ENCODE assay signal across 9 cellular contexts in genomic region chr16:88651989-88652762, GRCh38. TPM values are rescaled to one million over a fixed set of nuclear protein-coding genes. Genes with fewer than 3 reads are reported as not detected.
DNase-seq lines count a peak whose midpoint lies in the region; ATAC-seq and TF ChIP-seq lines count a peak whose summit lies in the region.
"Had no signal": no experiment of that assay in that cellular context is flagged by ENCODE, and none has a peak within 500 bp of the region (broad histone marks: within the 10 kb centered on the region; RNA-seq: fewer than 3 reads in every experiment).

No MANE protein-coding gene starts in this region.

- H3K4me3 ChIP-seq in neutrophil (ENCODE audit: low read depth in 1 of 2, low read length in 1 of 2) = peak overlapping the region in 1 of 2 experiments; percentile 78

- intact Hi-C loops in Calu3 (cut with micrococcal nuclease; ENCODE audit: unreplicated experiment) = no loop called here

- H3K27ac ChIP-seq in neutrophil = peak overlapping the region; percentile 95

- peak overlapping the region; percentile 91 for H3K4me3 Mint-ChIP-seq in Calu3 (ENCODE audit: low read depth, unreplicated experiment)
- peak overlapping the region; percentile 68 to 97 (median 96) for H3K4me3 Mint-ChIP-seq in IgD-negative memory B cell
- H3K4me3 Mint-ChIP-seq in central memory CD8-positive, alpha-beta T cell = peak overlapping the region; percentile 87

- TF ChIP-seq CTCF in Calu3 (IDR thresholded peaks at IDR 0.05; ENCODE audit: unreplicated experiment) = no peak
- no peak for TF ChIP-seq CTCF in neutrophil (IDR thresholded peaks at IDR 0.05)

- H3K27me3 Mint-ChIP-seq in Calu3 (ENCODE audit: unreplicated experiment) (no peaks in the 10 kb centered on the region), IgD-negative memory B cell (no peaks in the 10 kb centered on the region)
- H3K27me3 Mint-ChIP-seq in central memory CD8-positive, alpha-beta T cell = no peaks in the 10 kb centered on the region

- peaks cover 98% of the 10 kb centered on the region for H3K36me3 Mint-ChIP-seq in Calu3 (ENCODE audit: insufficient read depth, unreplicated experiment)
- H3K36me3 Mint-ChIP-seq in IgD-negative memory B cell = peaks cover 2% of the 10 kb centered on the region
- peaks cover 21% of the 10 kb centered on the region for H3K36me3 Mint-ChIP-seq in central memory CD8-positive, alpha-beta T cell (ENCODE audit: insufficient read depth)

- H3K9me3 Mint-ChIP-seq in Calu3 (ENCODE audit: low read depth, unreplicated experiment) (no peaks in the 10 kb centered on the region), IgD-negative memory B cell (no peaks in the 10 kb centered on the region)
- H3K9me3 Mint-ChIP-seq in central memory CD8-positive, alpha-beta T cell = no peaks in the 10 kb centered on the region

- CTCF ChIA-PET in Calu3 (lab: Charles Lee) = interaction anchor here (0.6 kb wide), 1 partner anchor 67 kb away, joined by 3 read pairs; no protein-coding TSS in a partner anchor

- peaks cover 38 to 42% of the 10 kb centered on the region in 2 experiments for H3K4me1 ChIP-seq in neutrophil (ENCODE audit: control insufficient read depth in 1 of 2, insufficient read depth in 1 of 2, low read depth in 1 of 2, low read length in 1 of 2)

- DNase-seq in Calu3 = no peak
- no peak for DNase-seq in central memory CD8-positive, alpha-beta T cell (ENCODE audit: low spot score in 2 of 2)
- DNase-seq in amygdala (lab: John Stamatoyannopoulos, UW) = no peak
- no peak for DNase-seq in HPDE6-E6E7 (ENCODE audit: extremely low spot score)
- DNase-seq in DMS 273 treated with DMSO at 0.1 percent for 48 hours (lab: John Stamatoyannopoulos, UW) = no peak

- H3K4me1 Mint-ChIP-seq in Calu3 (ENCODE audit: low read depth, unreplicated experiment) = peaks cover 25% of the 10 kb centered on the region
- H3K4me1 Mint-ChIP-seq in IgD-negative memory B cell = peaks cover 7 to 15% (median 13%) of the 10 kb centered on the region in 3 donors
- H3K4me1 Mint-ChIP-seq in central memory CD8-positive, alpha-beta T cell = peaks cover 14% of the 10 kb centered on the region

- no TSS peak for BruUV-seq in Calu3 (replicated peaks; lab: Mats Ljungman, UMichigan)

- ATAC-seq in central memory CD8-positive, alpha-beta T cell (replicated peaks; ENCODE audit: extremely low read depth, poor library complexity, severe bottlenecking) = no peak
- ATAC-seq in HG03135 (IDR thresholded peaks at IDR 0.05; ENCODE audit: unreplicated experiment) = no peak

- H3K9me3 ChIP-seq in neutrophil = no peaks in the 10 kb centered on the region

- H3K27ac Mint-ChIP-seq in Calu3 (ENCODE audit: unreplicated experiment) = no peak overlapping the region
- peak overlapping the region; percentile 98 to 99 (median 99) for H3K27ac Mint-ChIP-seq in IgD-negative memory B cell
- H3K27ac Mint-ChIP-seq in central memory CD8-positive, alpha-beta T cell (ENCODE audit: low read depth) = peak overlapping the region; percentile 92

- H3K36me3 ChIP-seq in neutrophil = peaks cover 19% of the 10 kb centered on the region

- no peaks in the 10 kb centered on the region for H3K27me3 ChIP-seq in neutrophil

RNA-seq across cellular contexts. Expression of gene CYBA, which starts 1.3 kb away (rescaled TPM):
- total RNA-seq in Calu3 (2022) = 867 and 881 TPM in 2 replicates
- polyA plus RNA-seq in IgD-negative memory B cell = 1,890 TPM

RNA-seq across cellular contexts. Expression of gene MVD, which starts 10.7 kb away (rescaled TPM):
- 139 and 152 TPM in 2 replicates for total RNA-seq in Calu3 (2022)
- 26.0 TPM for polyA plus RNA-seq in IgD-negative memory B cell

RNA-seq across cellular contexts. Expression of gene IL17C, which starts 13.8 kb away (rescaled TPM):
- total RNA-seq in Calu3 (2022) = not detected in 2 replicates
- not detected for polyA plus RNA-seq in IgD-negative memory B cell
- total RNA-seq: mucosa of gallbladder had no signal

RNA-seq across cellular contexts. Expression of gene SNAI3, which starts 34.1 kb away (rescaled TPM):
- 0.34 and 0.54 TPM in 2 replicates for total RNA-seq in Calu3 (2022)
- polyA plus RNA-seq in IgD-negative memory B cell = 12.3 TPM

RNA-seq across cellular contexts. Expression of gene RNF166, which starts 54.0 kb away (rescaled TPM):
- 33.3 and 34.3 TPM in 2 replicates for total RNA-seq in Calu3 (2022)
- 33.9 TPM for polyA plus RNA-seq in IgD-negative memory B cell
